Comparison of ENCODE assay signal across 8 cellular contexts in genomic region chr3:135895106-135895733, GRCh38.
A peak's percentile ranks its signal among the peaks of the same experiment; 100 is the strongest.
DNase-seq lines count a peak whose midpoint lies in the region; ATAC-seq, FAIRE-seq and TF ChIP-seq lines count a peak whose summit lies in the region.

No MANE protein-coding gene starts in this region.

- ATAC-seq in HG03469 (IDR thresholded peaks at IDR 0.05; ENCODE audit: unreplicated experiment) = no peak

- peak; percentile 96 for FAIRE-seq in A204.1 (lab: Jason Lieb, UNC)

- no peak overlapping the region for H3K4me3 ChIP-seq in GM12865 (ENCODE audit: low read depth, low read length)

- peak; percentile 65 for DNase-seq in GM12865 (ENCODE audit: low read depth)
- peak; percentile 45 for DNase-seq in NCI-H1417 treated with DMSO at 0.1 percent for 48 hours (lab: John Stamatoyannopoulos, UW)
- peak; percentile 64 for DNase-seq in SKM-1 treated with dmso at 0.1 percent for 144 hours (lab: John Stamatoyannopoulos, UW; ENCODE audit: unreplicated experiment)
- DNase-seq in caudate nucleus (lab: John Stamatoyannopoulos, UW) = peak in 58 of 61 donors; percentile 2 to 87 (median 30)
- DNase-seq in kidney tubule cell (ENCODE audit: low spot score) = peak; percentile 88
- DNase-seq in stimulated activated CD4-positive, alpha-beta T cell treated with anti-CD3 and anti-CD28 coated beads, Interleukin-4, amount 100 ng/mL, for 24 hours = peak; percentile 30

- H3K27ac ChIP-seq in caudate nucleus (ENCODE audit: low read depth, low read length) = no peak overlapping the region

- peak; percentile 77 for TF ChIP-seq CTCF in GM12865 (IDR thresholded peaks at IDR 0.05; ENCODE audit: insufficient read depth, low read depth, low read length, missing control alignments)

Comparison
In these comparisons a context has a peak if more than half of its experiments do, and no peak if none do; other contexts are left out.
1. DNase-seq: peak in every context shown above with its lines; median percentile 88 in kidney tubule cell; 65 in GM12865; 64 in SKM-1 treated with dmso at 0.1 percent for 144 hours; 45 in NCI-H1417 treated with DMSO at 0.1 percent for 48 hours; 30 in stimulated activated CD4-positive, alpha-beta T cell treated with anti-CD3 and anti-CD28 coated beads, Interleukin-4, amount 100 ng/mL, for 24 hours; 30 in caudate nucleus.